15 cellular contexts compared by ENCODE assay signal in the genomic region with DNA sequence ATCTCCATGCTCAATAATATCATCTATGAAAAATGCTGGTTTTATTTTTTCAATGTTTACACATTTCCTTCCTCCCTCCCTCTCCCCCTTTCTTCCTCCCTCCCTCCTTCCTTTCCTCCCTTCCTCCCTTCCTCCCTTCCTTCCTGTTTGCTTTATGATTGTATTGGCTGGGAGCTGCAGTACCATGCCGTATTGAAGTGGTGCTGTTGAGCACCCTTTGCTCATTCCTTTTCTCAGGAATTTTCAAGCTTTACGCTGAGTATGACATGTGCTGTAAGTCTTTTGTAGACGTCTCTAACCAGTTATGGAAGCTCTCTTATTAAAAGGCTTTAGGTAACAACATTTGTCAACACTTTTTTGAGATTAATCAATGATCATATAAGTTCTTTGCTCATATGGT.
A peak's percentile ranks its signal among the peaks of the same experiment; 100 is the strongest.
DNase-seq lines count a peak whose midpoint lies in the region; ATAC-seq and TF ChIP-seq lines count a peak whose summit lies in the region.
"Had no signal": no experiment of that assay in that cellular context is flagged by ENCODE, and none has a peak within 500 bp of the region (broad histone marks: within the 10 kb centered on the region; RNA-seq: fewer than 3 reads in every experiment).

No MANE protein-coding gene starts in this region.

- H3K27ac ChIP-seq in HCT116 (ENCODE audit: low read depth, low read length) (no peak overlapping the region), WERI-Rb-1 (no peak overlapping the region)
- H3K27ac ChIP-seq: lower lobe of right lung, prostate gland, testis had no signal

- no peaks in the 10 kb centered on the region for H3K79me2 ChIP-seq in HCT116 (ENCODE audit: insufficient read depth, low read length)

- no peaks in the 10 kb centered on the region for H4K20me1 ChIP-seq in HCT116 (ENCODE audit: insufficient read depth)

- H3K4me3 ChIP-seq in AG04449 (ENCODE audit: low read depth, low read length) = no peak overlapping the region
- H3K4me3 ChIP-seq in HCT116 (replicated peaks in 1 of 2; ENCODE audit: low read depth in 1 of 2, low read length in 2 of 2) = no peak overlapping the region
- no peak overlapping the region for H3K4me3 ChIP-seq in WERI-Rb-1 (ENCODE audit: low read depth, low read length)
- H3K4me3 ChIP-seq: lower lobe of right lung, prostate gland, testis had no signal

- no peak overlapping the region for H3K9ac ChIP-seq in HCT116 (ENCODE audit: low read length)

- TF ChIP-seq CTCF in AG04449 (IDR thresholded peaks at IDR 0.05; ENCODE audit: insufficient read depth, low read length, missing control alignments) (peak; percentile 45), HCT116 (IDR thresholded peaks at IDR 0.05 in 2 of 3, conservative IDR thresholded peaks at IDR 0.05 in 1 of 3; ENCODE audit: borderline replicate concordance in 1 of 3, insufficient read depth in 1 of 3, low read depth in 2 of 3, low read length in 2 of 3) (peak in 2 of 3 experiments; percentile 35 to 49; a peak in 2 of 6 replicates), WERI-Rb-1 (IDR thresholded peaks at IDR 0.05; ENCODE audit: low read depth, low read length) (peak; percentile 53)

- H3K36me3 ChIP-seq in HCT116 (ENCODE audit: control insufficient read depth in 1 of 2, insufficient read depth in 2 of 2, low read length in 2 of 2) (no peaks in the 10 kb centered on the region), WERI-Rb-1 (no peaks in the 10 kb centered on the region)
- H3K36me3 ChIP-seq: lower lobe of right lung, prostate gland had no signal

- H3K4me1 ChIP-seq in HCT116 (ENCODE audit: control insufficient read depth in 1 of 2, insufficient read depth in 2 of 2, low read length in 2 of 2) = peaks cover 0 to 8% of the 10 kb centered on the region in 2 experiments; a peak in 3 of 4 replicates
- H3K4me1 ChIP-seq: lower lobe of right lung, prostate gland, testis had no signal

- peak; percentile 93 for ATAC-seq in HCT116
- ATAC-seq in HG03139 (IDR thresholded peaks at IDR 0.05; ENCODE audit: unreplicated experiment) = no peak
- ATAC-seq: lower lobe of right lung had no signal

- DNase-seq in AG04449 (ENCODE audit: low read depth, low spot score) (no peak), HCT116 (ENCODE audit: low read depth, low spot score) (peak; percentile 18), WERI-Rb-1 (peak; percentile 30), iris pigment epithelial cell (ENCODE audit: low read depth) (peak; percentile 5), NCI-H1694 (lab: John Stamatoyannopoulos, UW) (no peak), D341Med (ENCODE audit: low spot score) (no peak), HuH-7 (ENCODE audit: low spot score) (no peak)
- DNase-seq: activated CD8-positive, alpha-beta memory T cell treated with anti-CD3 and anti-CD28 coated beads, Interleukin-2, amount 50 U/mL, for 4 hours; anterior cingulate cortex; lower lobe of right lung; NCI-H1105 treated with DMSO at 0.1 percent for 48 hours; OCI-M1; testis had no signal

- H3K4me2 ChIP-seq in HCT116 (ENCODE audit: low read length) = peak overlapping the region; percentile 8; the same call in 1 of the 2 replicates

- RAD21 ChIA-PET in HCT116 (lab: Charles Lee; ENCODE audit: low non-redundant PET in 1 of 2, low total read pairs in 2 of 2, uncharacterized antibody in 2 of 2, unreplicated experiment in 2 of 2) = no interaction called here

- BruUV-seq in HCT116 (replicated peaks; lab: Mats Ljungman, UMichigan) = no TSS peak

- CTCF ChIA-PET in AG04449 (lab: Yijun Ruan, JAX) (interaction anchor here (0.6 to 2.3 kb wide), 6 partner anchors 8 to 836 kb away, joined by 3 to 8 read pairs (median 4); no protein-coding TSS in a partner anchor), HCT116 (lab: Charles Lee) (interaction anchor here (1.1 to 1.6 kb wide), 4 partner anchors 9 to 14 kb away, joined by 4 to 5 read pairs (median 4); no protein-coding TSS in a partner anchor)

- no peaks in the 10 kb centered on the region for H3K9me2 ChIP-seq in HCT116 (ENCODE audit: insufficient read depth)

- H3K9me3 ChIP-seq in HCT116 (ENCODE audit: control insufficient read depth in 1 of 2, insufficient read depth in 1 of 2, low read depth in 1 of 2, low read length in 2 of 2) = no peaks in the 10 kb centered on the region
- H3K9me3 ChIP-seq in WERI-Rb-1 (ENCODE audit: severe bottlenecking) = no peaks in the 10 kb centered on the region
- H3K9me3 ChIP-seq: lower lobe of right lung, prostate gland, testis had no signal

- no peak for TF ChIP-seq RAD21 in HCT116 (IDR thresholded peaks at IDR 0.05; ENCODE audit: low read depth)

- POLR2A ChIA-PET in AG04449 (lab: Yijun Ruan, JAX) (no interaction called here), HCT116 (lab: Charles Lee) (interaction anchor here (0.6 kb wide), 1 partner anchor 13 kb away, joined by 3 read pairs; no protein-coding TSS in a partner anchor)

- no peak overlapping the region for H2AFZ ChIP-seq in HCT116 (ENCODE audit: low read depth, low read length, poor library complexity, severe bottlenecking)

- H3K27me3 ChIP-seq in HCT116 (ENCODE audit: insufficient read depth, low read length) (peaks cover 2% of the 10 kb centered on the region; the same call in 1 of the 2 replicates), WERI-Rb-1 (ENCODE audit: insufficient read depth, low read depth, severe bottlenecking) (no peaks in the 10 kb centered on the region)
- H3K27me3 ChIP-seq: testis had no signal

- no peak for TF ChIP-seq POLR2A in HCT116 (IDR thresholded peaks at IDR 0.05; ENCODE audit: borderline replicate concordance, extremely low read depth, insufficient read depth, insufficient read length)

- intact Hi-C loops in HCT116 (cut with micrococcal nuclease) = no loop called here

TF ChIP-seq in HCT116, 20 proteins besides CTCF, POLR2A, EP300 and RAD21:
- no peak for TF ChIP-seq POLR2AphosphoS5 (IDR thresholded peaks at IDR 0.05; ENCODE audit: low read depth, low read length)
- TF ChIP-seq SRF (IDR thresholded peaks at IDR 0.05; ENCODE audit: low read depth) = no peak
- no peak for TF ChIP-seq TCF7L2 (IDR thresholded peaks at IDR 0.05; ENCODE audit: borderline replicate concordance, extremely low read depth, insufficient read depth, insufficient read length)
- TF ChIP-seq EGR1 (IDR thresholded peaks at IDR 0.05; ENCODE audit: low read depth) = no peak
- TF ChIP-seq FOSL1 (IDR thresholded peaks at IDR 0.05; ENCODE audit: low read depth) = no peak
- TF ChIP-seq, protein P1, sequence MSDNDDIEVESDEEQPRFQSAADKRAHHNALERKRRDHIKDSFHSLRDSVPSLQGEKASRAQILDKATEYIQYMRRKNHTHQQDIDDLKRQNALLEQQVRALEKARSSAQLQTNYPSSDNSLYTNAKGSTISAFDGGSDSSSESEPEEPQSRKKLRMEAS (IDR thresholded peaks at IDR 0.05) = no peak

Comparison
In these comparisons a context has a peak if more than half of its experiments do, and no peak if none do; other contexts are left out.
1. DNase-seq: peak in HCT116 (single experiment), WERI-Rb-1 (single experiment) and iris pigment epithelial cell (single experiment); none in AG04449 (single experiment), NCI-H1694 (single experiment), D341Med (single experiment) and HuH-7 (single experiment).
2. Peak in every context shown above with its lines, with median percentiles within 50 percentile points of each other: CTCF ChIP-seq.